21 cellular contexts compared by ENCODE assay signal in genomic region chr10:132259674-132260073, GRCh38. TPM values are rescaled to one million over a fixed set of nuclear protein-coding genes. Genes with fewer than 3 reads are reported as not detected.
DNase-seq lines count a peak whose midpoint lies in the region; ATAC-seq, FAIRE-seq and TF ChIP-seq lines count a peak whose summit lies in the region.
"Had no signal": no experiment of that assay in that cellular context is flagged by ENCODE, and none has a peak within 500 bp of the region (broad histone marks: within the 10 kb centered on the region; RNA-seq: fewer than 3 reads in every experiment).

No MANE protein-coding gene starts in this region.

- no peaks in the 10 kb centered on the region for H3K27me3 Mint-ChIP-seq in MCF 10A (ENCODE audit: insufficient read depth, unreplicated experiment)
- H3K27me3 Mint-ChIP-seq in neural progenitor cell (ENCODE audit: insufficient read depth, low read depth): peaks cover 2% of the 10 kb centered on the region
- H3K27me3 Mint-ChIP-seq: CD4-positive, CD25-positive, alpha-beta regulatory T cell had no signal

- no peaks in the 10 kb centered on the region for H3K36me3 ChIP-seq in mammary epithelial cell (ENCODE audit: insufficient read depth, low read length)
- H3K36me3 ChIP-seq in neural progenitor cell: no peaks in the 10 kb centered on the region
- H3K36me3 ChIP-seq: BLaER1 had no signal

- H3K4me3 ChIP-seq in mammary epithelial cell (replicated peaks in 1 of 3; ENCODE audit: insufficient read depth in 1 of 3, low read depth in 2 of 3, low read length in 3 of 3) (no peak overlapping the region), neural progenitor cell (no peak overlapping the region)
- H3K4me3 ChIP-seq: BLaER1, GM23338 had no signal

- H3K9ac ChIP-seq in mammary epithelial cell (ENCODE audit: insufficient read depth, low read length): no peak overlapping the region
- no peak overlapping the region for H3K9ac ChIP-seq in neural progenitor cell
- H3K9ac ChIP-seq: BLaER1 had no signal

- in situ Hi-C loops in mammary epithelial cell (cut with MboI; ENCODE audit: low sequenced_read_pairs in 2 of 2): no loop called here

- TF ChIP-seq POLR2A in GM12892 (IDR thresholded peaks at IDR 0.05; ENCODE audit: low read depth, low read length): no peak

- TF ChIP-seq CTCF in MCF 10A (IDR thresholded peaks at IDR 0.05; ENCODE audit: unreplicated experiment) (no peak), mammary epithelial cell (conservative IDR thresholded peaks at IDR 0.05 in 1 of 2, IDR thresholded peaks at IDR 0.05 in 1 of 2; ENCODE audit: extremely low read depth in 1 of 2, insufficient read depth in 1 of 2, low read depth in 1 of 2, low read length in 2 of 2) (no peak), neural progenitor cell (IDR thresholded peaks at IDR 0.05) (no peak)

- H3K4me2 ChIP-seq in mammary epithelial cell (ENCODE audit: insufficient read depth, low read depth, low read length): no peak overlapping the region
- H3K4me2 ChIP-seq in neural progenitor cell: no peak overlapping the region
- H3K4me2 ChIP-seq: BLaER1, GM23338 had no signal

- ATAC-seq in GM18870 (IDR thresholded peaks at IDR 0.05; ENCODE audit: unreplicated experiment): no peak
- ATAC-seq: CD8-positive, alpha-beta T cell; GM23338; HCT116 had no signal

- no peaks in the 10 kb centered on the region for H3K9me3 ChIP-seq in mammary epithelial cell (replicated peaks; ENCODE audit: insufficient read depth, low read length)
- no peaks in the 10 kb centered on the region for H3K9me3 ChIP-seq in neural progenitor cell (ENCODE audit: low read depth)
- H3K9me3 ChIP-seq: BLaER1, Caco-2 had no signal

- CTCF ChIA-PET in MCF 10A (lab: Yijun Ruan, JAX) (interaction anchor here (0.6 kb wide), 1 partner anchor 1122 kb away, joined by 3 read pairs; no protein-coding TSS in a partner anchor), mammary epithelial cell (lab: Charles Lee; ENCODE audit: low non-redundant PET) (no interaction called here)

- no peaks in the 10 kb centered on the region for H4K20me1 ChIP-seq in mammary epithelial cell (ENCODE audit: insufficient read depth, low read length)
- no peaks in the 10 kb centered on the region for H4K20me1 ChIP-seq in neural progenitor cell (ENCODE audit: low read depth)

- DNase-seq in MCF 10A (ENCODE audit: unreplicated experiment): no peak
- DNase-seq in mammary epithelial cell: no peak
- DNase-seq in medulla oblongata (ENCODE audit: extremely low spot score): peak; percentile 25
- no peak for DNase-seq in neural progenitor cell (ENCODE audit: low spot score)
- DNase-seq in GM12892 (ENCODE audit: insufficient read length): no peak
- DNase-seq: Caco-2; CD4-positive, CD25-positive, alpha-beta regulatory T cell; DMS153; DND-41; H9; HFFc6 had no signal

- H3K27me3 ChIP-seq in mammary epithelial cell (ENCODE audit: insufficient read depth, low read length): no peaks in the 10 kb centered on the region
- no peaks in the 10 kb centered on the region for H3K27me3 ChIP-seq in neural progenitor cell
- H3K27me3 ChIP-seq: BLaER1 had no signal

- H3K4me1 Mint-ChIP-seq in MCF 10A (ENCODE audit: insufficient read depth, unreplicated experiment): no peaks in the 10 kb centered on the region
- peaks cover 16% of the 10 kb centered on the region for H3K4me1 Mint-ChIP-seq in neural progenitor cell
- H3K4me1 Mint-ChIP-seq: B cell, GM23338, H9 had no signal

- peak overlapping the region; percentile 88 for H3K27ac Mint-ChIP-seq in MCF 10A (ENCODE audit: low read depth, unreplicated experiment)
- peak overlapping the region; percentile 78 for H3K27ac Mint-ChIP-seq in neural progenitor cell
- H3K27ac Mint-ChIP-seq: B cell; CD4-positive, CD25-positive, alpha-beta regulatory T cell; CD8-positive, alpha-beta T cell; GM23338; HFFc6 had no signal

- FAIRE-seq in GM12892 (lab: Jason Lieb, UNC): no peak
- FAIRE-seq: A204.1, G401.6 had no signal

- H3K9me3 Mint-ChIP-seq in MCF 10A (ENCODE audit: unreplicated experiment): no peaks in the 10 kb centered on the region
- H3K9me3 Mint-ChIP-seq in neural progenitor cell: no peaks in the 10 kb centered on the region
- H3K9me3 Mint-ChIP-seq: CD4-positive, CD25-positive, alpha-beta regulatory T cell; CD8-positive, alpha-beta T cell; GM23338; H9; HFFc6 had no signal

- no peaks in the 10 kb centered on the region for H3K36me3 Mint-ChIP-seq in MCF 10A (ENCODE audit: insufficient read depth, unreplicated experiment)
- H3K36me3 Mint-ChIP-seq in neural progenitor cell: no peaks in the 10 kb centered on the region
- H3K36me3 Mint-ChIP-seq: CD4-positive, CD25-positive, alpha-beta regulatory T cell; CD8-positive, alpha-beta T cell had no signal

- POLR2A ChIA-PET in MCF 10A (lab: Yijun Ruan, JAX): no interaction called here

- H3K79me2 ChIP-seq in mammary epithelial cell (ENCODE audit: insufficient read depth, low read length) (no peaks in the 10 kb centered on the region), neural progenitor cell (ENCODE audit: low read depth) (no peaks in the 10 kb centered on the region)

- H2AFZ ChIP-seq in mammary epithelial cell (ENCODE audit: low read depth, low read length): no peak overlapping the region
- no peak overlapping the region for H2AFZ ChIP-seq in neural progenitor cell (replicated peaks)
- H2AFZ ChIP-seq: GM23338 had no signal

- BruUV-seq in MCF 10A (replicated peaks; lab: Mats Ljungman, UMichigan) (no TSS peak), mammary epithelial cell (replicated peaks; lab: Mats Ljungman, UMichigan) (no TSS peak)

- dilution Hi-C loops in mammary epithelial cell (cut with HindIII; ENCODE audit: low sequenced_read_pairs): no loop called here

- H3K27ac ChIP-seq in mammary epithelial cell (ENCODE audit: insufficient read depth, low read depth, low read length) (no peak overlapping the region), neural progenitor cell (no peak overlapping the region)
- H3K27ac ChIP-seq: 22Rv1, BLaER1, C4-2B had no signal

- H3K4me3 Mint-ChIP-seq in MCF 10A (ENCODE audit: unreplicated experiment): no peak overlapping the region
- H3K4me3 Mint-ChIP-seq in neural progenitor cell: no peak overlapping the region
- H3K4me3 Mint-ChIP-seq: B cell; CD4-positive, CD25-positive, alpha-beta regulatory T cell; CD8-positive, alpha-beta T cell; GM23338; H9; HFFc6 had no signal

- WGBS in mammary epithelial cell (ENCODE audit: low coverage, missing lambda C conversion rate): 95% methylated on average over 13 of the region's 13 CpGs

- H3F3A ChIP-seq in neural progenitor cell (ENCODE audit: low read depth): no peaks in the 10 kb centered on the region

- H3K4me1 ChIP-seq in mammary epithelial cell (ENCODE audit: insufficient read depth, low read length) (peaks cover 4% of the 10 kb centered on the region), neural progenitor cell (no peaks in the 10 kb centered on the region)
- H3K4me1 ChIP-seq: Caco-2 had no signal

- intact Hi-C loops in MCF 10A (cut with micrococcal nuclease) (no loop called here), mammary epithelial cell (cut with micrococcal nuclease) (no loop called here)

RNA-seq across cellular contexts. Expression of gene STK32C, which starts 48.1 kb away (rescaled TPM):
- total RNA-seq in MCF 10A (2022) (20.7 and 21.2 TPM in 2 replicates), mammary epithelial cell (1 to 10 TPM; 2.5 to 9.2 TPM), neural progenitor cell (ENCODE audit: low replicate concordance) (2.5 and 13.5 TPM in 2 replicates)
- 9.0 TPM for polyA plus RNA-seq in mammary epithelial cell
- polyA minus RNA-seq in mammary epithelial cell: 0.36 TPM
- 4.3 TPM for polyA plus RNA-seq in GM12892 (2012; ENCODE audit: missing spikeins)
